1 cellular context compared by ENCODE assay signal in the genomic region with DNA sequence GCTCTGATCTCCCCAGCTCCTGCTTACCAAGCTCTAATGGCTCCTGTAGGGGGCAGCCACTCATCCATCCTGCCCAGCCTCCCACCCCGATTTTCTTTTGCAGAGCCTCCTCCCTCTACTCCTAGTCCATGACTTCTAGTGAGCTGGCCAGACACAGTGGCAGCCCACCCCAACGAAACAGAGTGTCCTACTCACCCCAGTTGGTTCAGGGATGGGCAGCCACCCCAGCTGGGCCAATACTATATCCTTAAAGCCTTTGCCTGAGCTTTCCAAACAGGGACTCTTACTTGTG.
TF ChIP-seq lines count a peak whose summit lies in the region.

No MANE protein-coding gene starts in this region.

TF ChIP-seq in WTC11, 78 proteins besides CTCF, POLR2A, EP300 and RAD21 (continued from another document):
- TF ChIP-seq, protein P1, sequence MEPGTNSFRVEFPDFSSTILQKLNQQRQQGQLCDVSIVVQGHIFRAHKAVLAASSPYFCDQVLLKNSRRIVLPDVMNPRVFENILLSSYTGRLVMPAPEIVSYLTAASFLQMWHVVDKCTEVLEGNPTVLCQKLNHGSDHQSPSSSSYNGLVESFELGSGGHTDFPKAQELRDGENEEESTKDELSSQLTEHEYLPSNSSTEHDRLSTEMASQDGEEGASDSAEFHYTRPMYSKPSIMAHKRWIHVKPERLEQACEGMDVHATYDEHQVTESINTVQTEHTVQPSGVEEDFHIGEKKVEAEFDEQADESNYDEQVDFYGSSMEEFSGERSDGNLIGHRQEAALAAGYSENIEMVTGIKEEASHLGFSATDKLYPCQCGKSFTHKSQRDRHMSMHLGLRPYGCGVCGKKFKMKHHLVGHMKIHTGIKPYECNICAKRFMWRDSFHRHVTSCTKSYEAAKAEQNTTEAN (CRISPR knock-in tag; IDR thresholded peaks at IDR 0.05) = no peak
